1 cellular context compared by ENCODE assay signal in the genomic region with DNA sequence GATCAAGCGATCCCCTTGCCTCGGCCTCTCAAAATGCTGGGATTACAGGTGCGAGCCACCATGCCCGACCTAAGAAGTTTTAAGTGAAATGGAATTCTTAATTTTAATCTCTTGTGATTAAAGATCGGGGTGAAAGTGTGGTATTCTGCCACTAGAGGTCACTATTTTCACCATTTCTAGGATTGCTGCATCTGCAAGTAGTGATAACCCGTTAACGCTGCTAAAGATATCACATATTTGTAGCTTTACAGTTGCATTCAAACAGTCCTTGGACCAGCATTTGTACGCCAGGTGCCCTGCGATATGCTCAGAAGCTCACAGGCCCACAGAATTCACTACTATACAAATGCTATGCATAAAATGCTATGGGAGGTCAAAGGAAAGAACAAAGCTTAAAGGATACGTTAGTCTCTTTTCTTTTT.
TF ChIP-seq lines count a peak whose summit lies in the region.

No MANE protein-coding gene starts in this region.

TF ChIP-seq in GM23338, 12 proteins besides CTCF, POLR2A, EP300 and RAD21:
- no peak for TF ChIP-seq CREB1 (CRISPR knock-in tag; IDR thresholded peaks at IDR 0.05; ENCODE audit: low read depth)
- no peak for TF ChIP-seq NANOG (IDR thresholded peaks at IDR 0.05; ENCODE audit: borderline replicate concordance)
- TF ChIP-seq STAT1 (IDR thresholded peaks at IDR 0.05; ENCODE audit: unreplicated experiment): no peak
- TF ChIP-seq POLR2AphosphoS5 (IDR thresholded peaks at IDR 0.05; ENCODE audit: low read depth): no peak
- TF ChIP-seq, protein P1, sequence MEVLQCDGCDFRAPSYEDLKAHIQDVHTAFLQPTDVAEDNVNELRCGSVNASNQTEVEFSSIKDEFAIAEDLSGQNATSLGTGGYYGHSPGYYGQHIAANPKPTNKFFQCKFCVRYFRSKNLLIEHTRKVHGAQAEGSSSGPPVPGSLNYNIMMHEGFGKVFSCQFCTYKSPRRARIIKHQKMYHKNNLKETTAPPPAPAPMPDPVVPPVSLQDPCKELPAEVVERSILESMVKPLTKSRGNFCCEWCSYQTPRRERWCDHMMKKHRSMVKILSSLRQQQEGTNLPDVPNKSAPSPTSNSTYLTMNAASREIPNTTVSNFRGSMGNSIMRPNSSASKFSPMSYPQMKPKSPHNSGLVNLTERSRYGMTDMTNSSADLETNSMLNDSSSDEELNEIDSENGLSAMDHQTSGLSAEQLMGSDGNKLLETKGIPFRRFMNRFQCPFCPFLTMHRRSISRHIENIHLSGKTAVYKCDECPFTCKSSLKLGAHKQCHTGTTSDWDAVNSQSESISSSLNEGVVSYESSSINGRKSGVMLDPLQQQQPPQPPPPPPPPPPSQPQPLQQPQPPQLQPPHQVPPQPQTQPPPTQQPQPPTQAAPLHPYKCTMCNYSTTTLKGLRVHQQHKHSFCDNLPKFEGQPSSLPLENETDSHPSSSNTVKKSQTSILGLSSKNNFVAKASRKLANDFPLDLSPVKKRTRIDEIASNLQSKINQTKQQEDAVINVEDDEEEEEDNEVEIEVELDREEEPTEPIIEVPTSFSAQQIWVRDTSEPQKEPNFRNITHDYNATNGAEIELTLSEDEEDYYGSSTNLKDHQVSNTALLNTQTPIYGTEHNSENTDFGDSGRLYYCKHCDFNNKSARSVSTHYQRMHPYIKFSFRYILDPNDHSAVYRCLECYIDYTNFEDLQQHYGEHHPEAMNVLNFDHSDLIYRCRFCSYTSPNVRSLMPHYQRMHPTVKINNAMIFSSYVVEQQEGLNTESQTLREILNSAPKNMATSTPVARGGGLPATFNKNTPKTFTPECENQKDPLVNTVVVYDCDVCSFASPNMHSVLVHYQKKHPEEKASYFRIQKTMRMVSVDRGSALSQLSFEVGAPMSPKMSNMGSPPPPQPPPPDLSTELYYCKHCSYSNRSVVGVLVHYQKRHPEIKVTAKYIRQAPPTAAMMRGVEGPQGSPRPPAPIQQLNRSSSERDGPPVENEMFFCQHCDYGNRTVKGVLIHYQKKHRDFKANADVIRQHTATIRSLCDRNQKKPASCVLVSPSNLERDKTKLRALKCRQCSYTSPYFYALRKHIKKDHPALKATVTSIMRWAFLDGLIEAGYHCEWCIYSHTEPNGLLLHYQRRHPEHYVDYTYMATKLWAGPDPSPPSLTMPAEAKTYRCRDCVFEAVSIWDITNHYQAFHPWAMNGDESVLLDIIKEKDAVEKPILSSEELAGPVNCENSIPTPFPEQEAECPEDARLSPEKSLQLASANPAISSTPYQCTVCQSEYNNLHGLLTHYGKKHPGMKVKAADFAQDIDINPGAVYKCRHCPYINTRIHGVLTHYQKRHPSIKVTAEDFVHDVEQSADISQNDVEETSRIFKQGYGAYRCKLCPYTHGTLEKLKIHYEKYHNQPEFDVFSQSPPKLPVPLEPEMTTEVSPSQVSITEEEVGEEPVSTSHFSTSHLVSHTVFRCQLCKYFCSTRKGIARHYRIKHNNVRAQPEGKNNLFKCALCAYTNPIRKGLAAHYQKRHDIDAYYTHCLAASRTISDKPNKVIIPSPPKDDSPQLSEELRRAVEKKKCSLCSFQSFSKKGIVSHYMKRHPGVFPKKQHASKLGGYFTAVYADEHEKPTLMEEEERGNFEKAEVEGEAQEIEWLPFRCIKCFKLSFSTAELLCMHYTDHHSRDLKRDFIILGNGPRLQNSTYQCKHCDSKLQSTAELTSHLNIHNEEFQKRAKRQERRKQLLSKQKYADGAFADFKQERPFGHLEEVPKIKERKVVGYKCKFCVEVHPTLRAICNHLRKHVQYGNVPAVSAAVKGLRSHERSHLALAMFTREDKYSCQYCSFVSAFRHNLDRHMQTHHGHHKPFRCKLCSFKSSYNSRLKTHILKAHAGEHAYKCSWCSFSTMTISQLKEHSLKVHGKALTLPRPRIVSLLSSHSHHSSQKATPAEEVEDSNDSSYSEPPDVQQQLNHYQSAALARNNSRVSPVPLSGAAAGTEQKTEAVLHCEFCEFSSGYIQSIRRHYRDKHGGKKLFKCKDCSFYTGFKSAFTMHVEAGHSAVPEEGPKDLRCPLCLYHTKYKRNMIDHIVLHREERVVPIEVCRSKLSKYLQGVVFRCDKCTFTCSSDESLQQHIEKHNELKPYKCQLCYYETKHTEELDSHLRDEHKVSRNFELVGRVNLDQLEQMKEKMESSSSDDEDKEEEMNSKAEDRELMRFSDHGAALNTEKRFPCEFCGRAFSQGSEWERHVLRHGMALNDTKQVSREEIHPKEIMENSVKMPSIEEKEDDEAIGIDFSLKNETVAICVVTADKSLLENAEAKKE (CRISPR knock-in tag; IDR thresholded peaks at IDR 0.05): no peak
- TF ChIP-seq ZNF331 (CRISPR knock-in tag; IDR thresholded peaks at IDR 0.05; ENCODE audit: low read depth): no peak
- no peak for TF ChIP-seq EZH2phosphoT487 (IDR thresholded peaks at IDR 0.05; ENCODE audit: unreplicated experiment)
- TF ChIP-seq, protein P2, sequence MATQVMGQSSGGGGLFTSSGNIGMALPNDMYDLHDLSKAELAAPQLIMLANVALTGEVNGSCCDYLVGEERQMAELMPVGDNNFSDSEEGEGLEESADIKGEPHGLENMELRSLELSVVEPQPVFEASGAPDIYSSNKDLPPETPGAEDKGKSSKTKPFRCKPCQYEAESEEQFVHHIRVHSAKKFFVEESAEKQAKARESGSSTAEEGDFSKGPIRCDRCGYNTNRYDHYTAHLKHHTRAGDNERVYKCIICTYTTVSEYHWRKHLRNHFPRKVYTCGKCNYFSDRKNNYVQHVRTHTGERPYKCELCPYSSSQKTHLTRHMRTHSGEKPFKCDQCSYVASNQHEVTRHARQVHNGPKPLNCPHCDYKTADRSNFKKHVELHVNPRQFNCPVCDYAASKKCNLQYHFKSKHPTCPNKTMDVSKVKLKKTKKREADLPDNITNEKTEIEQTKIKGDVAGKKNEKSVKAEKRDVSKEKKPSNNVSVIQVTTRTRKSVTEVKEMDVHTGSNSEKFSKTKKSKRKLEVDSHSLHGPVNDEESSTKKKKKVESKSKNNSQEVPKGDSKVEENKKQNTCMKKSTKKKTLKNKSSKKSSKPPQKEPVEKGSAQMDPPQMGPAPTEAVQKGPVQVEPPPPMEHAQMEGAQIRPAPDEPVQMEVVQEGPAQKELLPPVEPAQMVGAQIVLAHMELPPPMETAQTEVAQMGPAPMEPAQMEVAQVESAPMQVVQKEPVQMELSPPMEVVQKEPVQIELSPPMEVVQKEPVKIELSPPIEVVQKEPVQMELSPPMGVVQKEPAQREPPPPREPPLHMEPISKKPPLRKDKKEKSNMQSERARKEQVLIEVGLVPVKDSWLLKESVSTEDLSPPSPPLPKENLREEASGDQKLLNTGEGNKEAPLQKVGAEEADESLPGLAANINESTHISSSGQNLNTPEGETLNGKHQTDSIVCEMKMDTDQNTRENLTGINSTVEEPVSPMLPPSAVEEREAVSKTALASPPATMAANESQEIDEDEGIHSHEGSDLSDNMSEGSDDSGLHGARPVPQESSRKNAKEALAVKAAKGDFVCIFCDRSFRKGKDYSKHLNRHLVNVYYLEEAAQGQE (IDR thresholded peaks at IDR 0.05; ENCODE audit: unreplicated experiment): no peak
- TF ChIP-seq EZH2 (IDR thresholded peaks at IDR 0.05; ENCODE audit: low read depth, unreplicated experiment): no peak
- TF ChIP-seq, protein P3, sequence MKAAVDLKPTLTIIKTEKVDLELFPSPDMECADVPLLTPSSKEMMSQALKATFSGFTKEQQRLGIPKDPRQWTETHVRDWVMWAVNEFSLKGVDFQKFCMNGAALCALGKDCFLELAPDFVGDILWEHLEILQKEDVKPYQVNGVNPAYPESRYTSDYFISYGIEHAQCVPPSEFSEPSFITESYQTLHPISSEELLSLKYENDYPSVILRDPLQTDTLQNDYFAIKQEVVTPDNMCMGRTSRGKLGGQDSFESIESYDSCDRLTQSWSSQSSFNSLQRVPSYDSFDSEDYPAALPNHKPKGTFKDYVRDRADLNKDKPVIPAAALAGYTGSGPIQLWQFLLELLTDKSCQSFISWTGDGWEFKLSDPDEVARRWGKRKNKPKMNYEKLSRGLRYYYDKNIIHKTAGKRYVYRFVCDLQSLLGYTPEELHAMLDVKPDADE (IDR thresholded peaks at IDR 0.05): no peak
- no peak for TF ChIP-seq JUNB (IDR thresholded peaks at IDR 0.05; ENCODE audit: unreplicated experiment)
- TF ChIP-seq ZNF114 (CRISPR knock-in tag; IDR thresholded peaks at IDR 0.05): no peak
TF ChIP-seq in GM23338: peak in this region for 0.
